Comparison of ENCODE assay signal across 7 cellular contexts in genomic region chr16:70600730-70601129, GRCh38. TPM values are rescaled to one million over a fixed set of nuclear protein-coding genes. Genes with fewer than 3 reads are reported as not detected.
"Had no signal": no experiment of that assay in that cellular context is flagged by ENCODE, and none has a peak within 500 bp of the region (broad histone marks: within the 10 kb centered on the region; RNA-seq: fewer than 3 reads in every experiment).

No MANE protein-coding gene starts in this region.

- FAIRE-seq: K562 had no signal

- H3K4me1 ChIP-seq: HAP-1 had no signal

- DNase-seq: GM23248, GOT3, H7 had no signal

- H3K27ac ChIP-seq: GM23248 had no signal

- H3K9me3 ChIP-seq: HAP-1 had no signal

- H2AFZ ChIP-seq: GM23248 had no signal

- H3K4me3 ChIP-seq: GM23248, HAP-1, K562 had no signal

- ATAC-seq: HCT116, K562 had no signal

- H3K9ac ChIP-seq: GM23248 had no signal

- H3K36me3 ChIP-seq: HAP-1 had no signal

RNA-seq across cellular contexts. Expression of gene IL34, which starts 45.6 kb away (rescaled TPM):
- total RNA-seq: GM23248, H4 had no signal
- polyA plus RNA-seq: GM23248 had no signal
